Comparison of ENCODE assay signal across 25 cellular contexts in the genomic region with DNA sequence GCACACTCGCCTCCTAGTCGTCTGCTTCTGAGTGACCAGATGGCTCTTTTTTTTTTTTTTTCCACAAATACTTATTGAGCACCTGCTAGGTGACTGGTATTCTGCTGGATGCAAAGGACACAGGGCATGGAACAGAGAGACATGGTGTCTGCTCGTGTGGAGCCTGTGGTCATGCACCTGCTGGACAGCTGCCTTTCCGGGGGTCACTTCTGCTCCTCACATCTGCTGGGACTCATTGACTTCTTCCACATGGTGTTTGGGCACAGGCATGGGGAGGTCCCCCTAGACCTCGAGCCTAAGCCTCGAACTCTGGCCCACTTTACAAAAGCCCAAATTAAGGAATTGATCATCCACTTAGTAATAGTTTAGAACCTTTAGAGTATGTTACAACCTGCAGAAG. TPM values are rescaled to one million over a fixed set of nuclear protein-coding genes. Genes with fewer than 3 reads are reported as not detected.
DNase-seq lines count a peak whose midpoint lies in the region; ATAC-seq, FAIRE-seq and TF ChIP-seq lines count a peak whose summit lies in the region.
"Had no signal": no experiment of that assay in that cellular context is flagged by ENCODE, and none has a peak within 500 bp of the region (broad histone marks: within the 10 kb centered on the region; RNA-seq: fewer than 3 reads in every experiment).

No MANE protein-coding gene starts in this region.

- no peaks in the 10 kb centered on the region for H3K9me3 Mint-ChIP-seq in activated CD8-positive, alpha-beta memory T cell treated with anti-CD3 and anti-CD28 coated beads, Interleukin-2, amount 10 ng/mL, durations not matched to agents 7 days and 5 days (ENCODE audit: low read depth)
- H3K9me3 Mint-ChIP-seq in chondrocyte (ENCODE audit: low read depth) = no peaks in the 10 kb centered on the region
- H3K9me3 Mint-ChIP-seq in natural killer cell treated with Interleukin-12 subunit alpha and Interleukin-12 subunit beta and Interleukin-15 and Interleukin-18, amount 100 ng/mL, for 72 hours = no peaks in the 10 kb centered on the region

- no peak overlapping the region for H3K4me3 ChIP-seq in prostate gland
- H3K4me3 ChIP-seq: skin epidermis had no signal

- peak; percentile 60 for FAIRE-seq in GM18507 (lab: Jason Lieb, UNC)
- FAIRE-seq: A204.1, G401.6 had no signal

- H3K4me1 Mint-ChIP-seq in activated CD8-positive, alpha-beta memory T cell treated with anti-CD3 and anti-CD28 coated beads, Interleukin-2, amount 10 ng/mL, durations not matched to agents 7 days and 5 days = peaks cover 21% of the 10 kb centered on the region
- H3K4me1 Mint-ChIP-seq in chondrocyte (ENCODE audit: low read depth) = no peaks in the 10 kb centered on the region
- H3K4me1 Mint-ChIP-seq in natural killer cell treated with Interleukin-12 subunit alpha and Interleukin-12 subunit beta and Interleukin-15 and Interleukin-18, amount 100 ng/mL, for 72 hours (ENCODE audit: low read depth in 2 of 2) = peaks cover 22 to 28% of the 10 kb centered on the region in 2 donors

- H3K4me1 ChIP-seq in prostate gland (replicated peaks) = no peaks in the 10 kb centered on the region
- H3K4me1 ChIP-seq: BE2C had no signal

- H3K27me3 ChIP-seq in prostate gland (replicated peaks; ENCODE audit: insufficient read depth) = no peaks in the 10 kb centered on the region
- H3K27me3 ChIP-seq: BE2C had no signal

- ATAC-seq in activated CD8-positive, alpha-beta memory T cell treated with anti-CD3 and anti-CD28 coated beads, Interleukin-2, amount 10 ng/mL, durations not matched to agents 7 days and 5 days = no peak
- ATAC-seq in natural killer cell treated with Interleukin-12 subunit alpha and Interleukin-12 subunit beta and Interleukin-15 and Interleukin-18, amount 100 ng/mL, for 72 hours = no peak
- ATAC-seq in HG03280 (IDR thresholded peaks at IDR 0.05; ENCODE audit: unreplicated experiment) = no peak
- ATAC-seq in left lobe of liver = no peak
- ATAC-seq: activated CD8-positive, alpha-beta T cell treated with anti-CD3 and anti-CD28 coated beads, Interleukin-2, amount 10 ng/mL, durations not matched to agents 7 days and 5 days; HCT116 had no signal

- H3K36me3 Mint-ChIP-seq in activated CD8-positive, alpha-beta memory T cell treated with anti-CD3 and anti-CD28 coated beads, Interleukin-2, amount 10 ng/mL, durations not matched to agents 7 days and 5 days = no peaks in the 10 kb centered on the region
- peaks cover 3% of the 10 kb centered on the region for H3K36me3 Mint-ChIP-seq in chondrocyte (ENCODE audit: low read depth)
- H3K36me3 Mint-ChIP-seq in natural killer cell treated with Interleukin-12 subunit alpha and Interleukin-12 subunit beta and Interleukin-15 and Interleukin-18, amount 100 ng/mL, for 72 hours = no peaks in the 10 kb centered on the region

- H3K27ac Mint-ChIP-seq in activated CD8-positive, alpha-beta memory T cell treated with anti-CD3 and anti-CD28 coated beads, Interleukin-2, amount 10 ng/mL, durations not matched to agents 7 days and 5 days = peak overlapping the region; percentile 34
- H3K27ac Mint-ChIP-seq in chondrocyte (ENCODE audit: unreplicated experiment) = no peak overlapping the region
- no peak overlapping the region for H3K27ac Mint-ChIP-seq in natural killer cell treated with Interleukin-12 subunit alpha and Interleukin-12 subunit beta and Interleukin-15 and Interleukin-18, amount 100 ng/mL, for 72 hours
- H3K27ac Mint-ChIP-seq: activated CD8-positive, alpha-beta T cell treated with anti-CD3 and anti-CD28 coated beads, Interleukin-2, amount 10 ng/mL, durations not matched to agents 7 days and 5 days had no signal

- no peak overlapping the region for H3K27ac ChIP-seq in prostate gland
- H3K27ac ChIP-seq: skin epidermis had no signal

- CTCF ChIA-PET in activated CD8-positive, alpha-beta memory T cell treated with anti-CD3 and anti-CD28 coated beads, Interleukin-2, amount 10 ng/mL, durations not matched to agents 7 days and 5 days (lab: Charles Lee) = interaction anchor here (0.8 kb wide), 1 partner anchor 55 kb away, joined by 3 read pairs; no protein-coding TSS in a partner anchor

- no peak for DNase-seq in activated CD8-positive, alpha-beta memory T cell treated with anti-CD3 and anti-CD28 coated beads, Interleukin-2, amount 10 ng/mL, durations not matched to agents 7 days and 5 days
- DNase-seq in activated CD8-positive, alpha-beta memory T cell treated with anti-CD3 and anti-CD28 coated beads for 24 hours = no peak
- DNase-seq in GM18507 (ENCODE audit: extremely low spot score, insufficient read length, low read depth) (no peak), chondrocyte (ENCODE audit: low spot score) (peak; percentile 37), left lobe of liver (ENCODE audit: low spot score) (no peak), prostate gland (ENCODE audit: low spot score) (no peak)
- no peak for DNase-seq in natural killer cell treated with Interleukin-12 subunit alpha and Interleukin-12 subunit beta and Interleukin-15 and Interleukin-18, amount 100 ng/mL, for 72 hours (ENCODE audit: low spot score)
- DNase-seq: activated CD4-positive, alpha-beta T cell treated with anti-CD3 and anti-CD28 coated beads for 1 hour; activated CD8-positive, alpha-beta T cell treated with anti-CD3 and anti-CD28 coated beads, Interleukin-2, amount 10 ng/mL, durations not matched to agents 7 days and 5 days; activated T-cell treated with anti-CD3 and anti-CD28 coated beads, Interleukin-2, amount 50 U/mL, for 1 hour; amygdala; BE2C; KG1; NK-92 treated with Interleukin-12 subunit alpha and Interleukin-12 subunit beta, amount 100 ng/mL, for 24 hours; SHP77 treated with DMSO at 0.1 percent for 48 hours; stimulated activated CD4-positive, alpha-beta T cell treated with anti-CD3 and anti-CD28 coated beads, Interleukin-1b, Interleukin-23, amount 100 ng/mL, for 48 hours; SW 1271 had no signal

- TF ChIP-seq POLR2A in prostate gland (IDR thresholded peaks at IDR 0.05) = no peak

- no peak for TF ChIP-seq CTCF in chondrocyte (IDR thresholded peaks at IDR 0.05)
- no peak for TF ChIP-seq CTCF in prostate gland (IDR thresholded peaks at IDR 0.05)

- intact Hi-C loops in prostate gland (cut with DNase I) = no loop called here

- H3K27me3 Mint-ChIP-seq in activated CD8-positive, alpha-beta memory T cell treated with anti-CD3 and anti-CD28 coated beads, Interleukin-2, amount 10 ng/mL, durations not matched to agents 7 days and 5 days = peaks cover 37% of the 10 kb centered on the region
- H3K27me3 Mint-ChIP-seq in chondrocyte (ENCODE audit: low read depth) = peaks cover 18% of the 10 kb centered on the region
- peaks cover 0 to 4% of the 10 kb centered on the region in 2 donors for H3K27me3 Mint-ChIP-seq in natural killer cell treated with Interleukin-12 subunit alpha and Interleukin-12 subunit beta and Interleukin-15 and Interleukin-18, amount 100 ng/mL, for 72 hours

- no peak overlapping the region for H3K4me3 Mint-ChIP-seq in activated CD8-positive, alpha-beta memory T cell treated with anti-CD3 and anti-CD28 coated beads, Interleukin-2, amount 10 ng/mL, durations not matched to agents 7 days and 5 days
- no peak overlapping the region for H3K4me3 Mint-ChIP-seq in chondrocyte (ENCODE audit: unreplicated experiment)
- peak overlapping the region; percentile 45 for H3K4me3 Mint-ChIP-seq in natural killer cell treated with Interleukin-12 subunit alpha and Interleukin-12 subunit beta and Interleukin-15 and Interleukin-18, amount 100 ng/mL, for 72 hours

- no peaks in the 10 kb centered on the region for H3K9me3 ChIP-seq in prostate gland
- H3K9me3 ChIP-seq: BE2C had no signal

- 74% methylated on average over 6 of the region's 6 CpGs for WGBS in prostate gland

- H3K36me3 ChIP-seq in prostate gland = no peaks in the 10 kb centered on the region
- H3K36me3 ChIP-seq: BE2C had no signal

RNA-seq across cellular contexts. Expression of a gene that starts 39.5 kb away (rescaled TPM):
- total RNA-seq in activated CD8-positive, alpha-beta memory T cell treated with anti-CD3 and anti-CD28 coated beads, Interleukin-2, amount 10 ng/mL, durations not matched to agents 7 days and 5 days = under 1 TPM in 1 of 2 experiments, not detected in 1; 0.61 TPM
- 0.33 to 0.41 TPM in 2 of 3 replicates, not detected in the other for total RNA-seq in chondrocyte
- total RNA-seq in natural killer cell treated with Interleukin-12 subunit alpha and Interleukin-12 subunit beta and Interleukin-15 and Interleukin-18, amount 100 ng/mL, for 72 hours = under 1 TPM; 0.67 to 0.71 TPM
- 1.3 TPM for total RNA-seq in left lobe of liver
- total RNA-seq in prostate gland = 10 to 100 TPM; 12.8 to 14.7 TPM
- total RNA-seq: activated CD8-positive, alpha-beta T cell treated with anti-CD3 and anti-CD28 coated beads, Interleukin-2, amount 10 ng/mL, durations not matched to agents 7 days and 5 days; bronchial epithelial cell; HT-29; pulmonary artery endothelial cell had no signal
